Comparison of ENCODE assay signal across 2 cellular contexts in the genomic region with DNA sequence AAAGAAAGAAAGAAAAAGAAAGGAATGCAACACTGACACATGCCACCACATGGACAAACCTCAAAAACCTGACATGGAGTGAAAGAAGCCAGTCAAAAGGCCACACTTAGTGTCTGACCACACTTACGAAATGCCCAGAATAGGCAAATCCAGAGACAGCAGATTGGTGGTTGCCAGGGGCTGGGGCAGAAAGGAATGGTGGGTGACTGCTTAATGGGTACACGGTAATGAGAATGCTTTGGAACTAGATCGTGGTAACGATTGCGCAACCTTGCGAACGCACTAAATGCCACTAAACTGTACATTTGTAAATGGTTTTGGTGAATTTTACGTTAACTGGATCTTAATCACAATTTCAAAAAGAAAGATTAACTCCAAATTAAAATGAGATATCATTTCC.
TF ChIP-seq lines count a peak whose summit lies in the region.

No MANE protein-coding gene starts in this region.

TF ChIP-seq in GM23338, 12 proteins besides CTCF, POLR2A, EP300 and RAD21 (continues in another document):
- TF ChIP-seq ZNF331 (CRISPR knock-in tag; IDR thresholded peaks at IDR 0.05; ENCODE audit: low read depth) (no peak), NANOG (IDR thresholded peaks at IDR 0.05; ENCODE audit: borderline replicate concordance) (no peak), POLR2AphosphoS5 (IDR thresholded peaks at IDR 0.05; ENCODE audit: low read depth) (no peak), CREB1 (CRISPR knock-in tag; IDR thresholded peaks at IDR 0.05; ENCODE audit: low read depth) (no peak), ZNF114 (CRISPR knock-in tag; IDR thresholded peaks at IDR 0.05) (no peak), EZH2 (IDR thresholded peaks at IDR 0.05; ENCODE audit: low read depth, unreplicated experiment) (no peak), EZH2phosphoT487 (IDR thresholded peaks at IDR 0.05; ENCODE audit: unreplicated experiment) (no peak)
- TF ChIP-seq, protein P1, sequence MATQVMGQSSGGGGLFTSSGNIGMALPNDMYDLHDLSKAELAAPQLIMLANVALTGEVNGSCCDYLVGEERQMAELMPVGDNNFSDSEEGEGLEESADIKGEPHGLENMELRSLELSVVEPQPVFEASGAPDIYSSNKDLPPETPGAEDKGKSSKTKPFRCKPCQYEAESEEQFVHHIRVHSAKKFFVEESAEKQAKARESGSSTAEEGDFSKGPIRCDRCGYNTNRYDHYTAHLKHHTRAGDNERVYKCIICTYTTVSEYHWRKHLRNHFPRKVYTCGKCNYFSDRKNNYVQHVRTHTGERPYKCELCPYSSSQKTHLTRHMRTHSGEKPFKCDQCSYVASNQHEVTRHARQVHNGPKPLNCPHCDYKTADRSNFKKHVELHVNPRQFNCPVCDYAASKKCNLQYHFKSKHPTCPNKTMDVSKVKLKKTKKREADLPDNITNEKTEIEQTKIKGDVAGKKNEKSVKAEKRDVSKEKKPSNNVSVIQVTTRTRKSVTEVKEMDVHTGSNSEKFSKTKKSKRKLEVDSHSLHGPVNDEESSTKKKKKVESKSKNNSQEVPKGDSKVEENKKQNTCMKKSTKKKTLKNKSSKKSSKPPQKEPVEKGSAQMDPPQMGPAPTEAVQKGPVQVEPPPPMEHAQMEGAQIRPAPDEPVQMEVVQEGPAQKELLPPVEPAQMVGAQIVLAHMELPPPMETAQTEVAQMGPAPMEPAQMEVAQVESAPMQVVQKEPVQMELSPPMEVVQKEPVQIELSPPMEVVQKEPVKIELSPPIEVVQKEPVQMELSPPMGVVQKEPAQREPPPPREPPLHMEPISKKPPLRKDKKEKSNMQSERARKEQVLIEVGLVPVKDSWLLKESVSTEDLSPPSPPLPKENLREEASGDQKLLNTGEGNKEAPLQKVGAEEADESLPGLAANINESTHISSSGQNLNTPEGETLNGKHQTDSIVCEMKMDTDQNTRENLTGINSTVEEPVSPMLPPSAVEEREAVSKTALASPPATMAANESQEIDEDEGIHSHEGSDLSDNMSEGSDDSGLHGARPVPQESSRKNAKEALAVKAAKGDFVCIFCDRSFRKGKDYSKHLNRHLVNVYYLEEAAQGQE (IDR thresholded peaks at IDR 0.05; ENCODE audit: unreplicated experiment), result no peak
- TF ChIP-seq, protein P2, sequence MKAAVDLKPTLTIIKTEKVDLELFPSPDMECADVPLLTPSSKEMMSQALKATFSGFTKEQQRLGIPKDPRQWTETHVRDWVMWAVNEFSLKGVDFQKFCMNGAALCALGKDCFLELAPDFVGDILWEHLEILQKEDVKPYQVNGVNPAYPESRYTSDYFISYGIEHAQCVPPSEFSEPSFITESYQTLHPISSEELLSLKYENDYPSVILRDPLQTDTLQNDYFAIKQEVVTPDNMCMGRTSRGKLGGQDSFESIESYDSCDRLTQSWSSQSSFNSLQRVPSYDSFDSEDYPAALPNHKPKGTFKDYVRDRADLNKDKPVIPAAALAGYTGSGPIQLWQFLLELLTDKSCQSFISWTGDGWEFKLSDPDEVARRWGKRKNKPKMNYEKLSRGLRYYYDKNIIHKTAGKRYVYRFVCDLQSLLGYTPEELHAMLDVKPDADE (IDR thresholded peaks at IDR 0.05), result no peak
- TF ChIP-seq, protein P3, sequence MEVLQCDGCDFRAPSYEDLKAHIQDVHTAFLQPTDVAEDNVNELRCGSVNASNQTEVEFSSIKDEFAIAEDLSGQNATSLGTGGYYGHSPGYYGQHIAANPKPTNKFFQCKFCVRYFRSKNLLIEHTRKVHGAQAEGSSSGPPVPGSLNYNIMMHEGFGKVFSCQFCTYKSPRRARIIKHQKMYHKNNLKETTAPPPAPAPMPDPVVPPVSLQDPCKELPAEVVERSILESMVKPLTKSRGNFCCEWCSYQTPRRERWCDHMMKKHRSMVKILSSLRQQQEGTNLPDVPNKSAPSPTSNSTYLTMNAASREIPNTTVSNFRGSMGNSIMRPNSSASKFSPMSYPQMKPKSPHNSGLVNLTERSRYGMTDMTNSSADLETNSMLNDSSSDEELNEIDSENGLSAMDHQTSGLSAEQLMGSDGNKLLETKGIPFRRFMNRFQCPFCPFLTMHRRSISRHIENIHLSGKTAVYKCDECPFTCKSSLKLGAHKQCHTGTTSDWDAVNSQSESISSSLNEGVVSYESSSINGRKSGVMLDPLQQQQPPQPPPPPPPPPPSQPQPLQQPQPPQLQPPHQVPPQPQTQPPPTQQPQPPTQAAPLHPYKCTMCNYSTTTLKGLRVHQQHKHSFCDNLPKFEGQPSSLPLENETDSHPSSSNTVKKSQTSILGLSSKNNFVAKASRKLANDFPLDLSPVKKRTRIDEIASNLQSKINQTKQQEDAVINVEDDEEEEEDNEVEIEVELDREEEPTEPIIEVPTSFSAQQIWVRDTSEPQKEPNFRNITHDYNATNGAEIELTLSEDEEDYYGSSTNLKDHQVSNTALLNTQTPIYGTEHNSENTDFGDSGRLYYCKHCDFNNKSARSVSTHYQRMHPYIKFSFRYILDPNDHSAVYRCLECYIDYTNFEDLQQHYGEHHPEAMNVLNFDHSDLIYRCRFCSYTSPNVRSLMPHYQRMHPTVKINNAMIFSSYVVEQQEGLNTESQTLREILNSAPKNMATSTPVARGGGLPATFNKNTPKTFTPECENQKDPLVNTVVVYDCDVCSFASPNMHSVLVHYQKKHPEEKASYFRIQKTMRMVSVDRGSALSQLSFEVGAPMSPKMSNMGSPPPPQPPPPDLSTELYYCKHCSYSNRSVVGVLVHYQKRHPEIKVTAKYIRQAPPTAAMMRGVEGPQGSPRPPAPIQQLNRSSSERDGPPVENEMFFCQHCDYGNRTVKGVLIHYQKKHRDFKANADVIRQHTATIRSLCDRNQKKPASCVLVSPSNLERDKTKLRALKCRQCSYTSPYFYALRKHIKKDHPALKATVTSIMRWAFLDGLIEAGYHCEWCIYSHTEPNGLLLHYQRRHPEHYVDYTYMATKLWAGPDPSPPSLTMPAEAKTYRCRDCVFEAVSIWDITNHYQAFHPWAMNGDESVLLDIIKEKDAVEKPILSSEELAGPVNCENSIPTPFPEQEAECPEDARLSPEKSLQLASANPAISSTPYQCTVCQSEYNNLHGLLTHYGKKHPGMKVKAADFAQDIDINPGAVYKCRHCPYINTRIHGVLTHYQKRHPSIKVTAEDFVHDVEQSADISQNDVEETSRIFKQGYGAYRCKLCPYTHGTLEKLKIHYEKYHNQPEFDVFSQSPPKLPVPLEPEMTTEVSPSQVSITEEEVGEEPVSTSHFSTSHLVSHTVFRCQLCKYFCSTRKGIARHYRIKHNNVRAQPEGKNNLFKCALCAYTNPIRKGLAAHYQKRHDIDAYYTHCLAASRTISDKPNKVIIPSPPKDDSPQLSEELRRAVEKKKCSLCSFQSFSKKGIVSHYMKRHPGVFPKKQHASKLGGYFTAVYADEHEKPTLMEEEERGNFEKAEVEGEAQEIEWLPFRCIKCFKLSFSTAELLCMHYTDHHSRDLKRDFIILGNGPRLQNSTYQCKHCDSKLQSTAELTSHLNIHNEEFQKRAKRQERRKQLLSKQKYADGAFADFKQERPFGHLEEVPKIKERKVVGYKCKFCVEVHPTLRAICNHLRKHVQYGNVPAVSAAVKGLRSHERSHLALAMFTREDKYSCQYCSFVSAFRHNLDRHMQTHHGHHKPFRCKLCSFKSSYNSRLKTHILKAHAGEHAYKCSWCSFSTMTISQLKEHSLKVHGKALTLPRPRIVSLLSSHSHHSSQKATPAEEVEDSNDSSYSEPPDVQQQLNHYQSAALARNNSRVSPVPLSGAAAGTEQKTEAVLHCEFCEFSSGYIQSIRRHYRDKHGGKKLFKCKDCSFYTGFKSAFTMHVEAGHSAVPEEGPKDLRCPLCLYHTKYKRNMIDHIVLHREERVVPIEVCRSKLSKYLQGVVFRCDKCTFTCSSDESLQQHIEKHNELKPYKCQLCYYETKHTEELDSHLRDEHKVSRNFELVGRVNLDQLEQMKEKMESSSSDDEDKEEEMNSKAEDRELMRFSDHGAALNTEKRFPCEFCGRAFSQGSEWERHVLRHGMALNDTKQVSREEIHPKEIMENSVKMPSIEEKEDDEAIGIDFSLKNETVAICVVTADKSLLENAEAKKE (CRISPR knock-in tag; IDR thresholded peaks at IDR 0.05), result no peak

TF ChIP-seq in K562, 482 proteins besides CTCF, POLR2A, EP300 and RAD21:
- TF ChIP-seq, protein P4, sequence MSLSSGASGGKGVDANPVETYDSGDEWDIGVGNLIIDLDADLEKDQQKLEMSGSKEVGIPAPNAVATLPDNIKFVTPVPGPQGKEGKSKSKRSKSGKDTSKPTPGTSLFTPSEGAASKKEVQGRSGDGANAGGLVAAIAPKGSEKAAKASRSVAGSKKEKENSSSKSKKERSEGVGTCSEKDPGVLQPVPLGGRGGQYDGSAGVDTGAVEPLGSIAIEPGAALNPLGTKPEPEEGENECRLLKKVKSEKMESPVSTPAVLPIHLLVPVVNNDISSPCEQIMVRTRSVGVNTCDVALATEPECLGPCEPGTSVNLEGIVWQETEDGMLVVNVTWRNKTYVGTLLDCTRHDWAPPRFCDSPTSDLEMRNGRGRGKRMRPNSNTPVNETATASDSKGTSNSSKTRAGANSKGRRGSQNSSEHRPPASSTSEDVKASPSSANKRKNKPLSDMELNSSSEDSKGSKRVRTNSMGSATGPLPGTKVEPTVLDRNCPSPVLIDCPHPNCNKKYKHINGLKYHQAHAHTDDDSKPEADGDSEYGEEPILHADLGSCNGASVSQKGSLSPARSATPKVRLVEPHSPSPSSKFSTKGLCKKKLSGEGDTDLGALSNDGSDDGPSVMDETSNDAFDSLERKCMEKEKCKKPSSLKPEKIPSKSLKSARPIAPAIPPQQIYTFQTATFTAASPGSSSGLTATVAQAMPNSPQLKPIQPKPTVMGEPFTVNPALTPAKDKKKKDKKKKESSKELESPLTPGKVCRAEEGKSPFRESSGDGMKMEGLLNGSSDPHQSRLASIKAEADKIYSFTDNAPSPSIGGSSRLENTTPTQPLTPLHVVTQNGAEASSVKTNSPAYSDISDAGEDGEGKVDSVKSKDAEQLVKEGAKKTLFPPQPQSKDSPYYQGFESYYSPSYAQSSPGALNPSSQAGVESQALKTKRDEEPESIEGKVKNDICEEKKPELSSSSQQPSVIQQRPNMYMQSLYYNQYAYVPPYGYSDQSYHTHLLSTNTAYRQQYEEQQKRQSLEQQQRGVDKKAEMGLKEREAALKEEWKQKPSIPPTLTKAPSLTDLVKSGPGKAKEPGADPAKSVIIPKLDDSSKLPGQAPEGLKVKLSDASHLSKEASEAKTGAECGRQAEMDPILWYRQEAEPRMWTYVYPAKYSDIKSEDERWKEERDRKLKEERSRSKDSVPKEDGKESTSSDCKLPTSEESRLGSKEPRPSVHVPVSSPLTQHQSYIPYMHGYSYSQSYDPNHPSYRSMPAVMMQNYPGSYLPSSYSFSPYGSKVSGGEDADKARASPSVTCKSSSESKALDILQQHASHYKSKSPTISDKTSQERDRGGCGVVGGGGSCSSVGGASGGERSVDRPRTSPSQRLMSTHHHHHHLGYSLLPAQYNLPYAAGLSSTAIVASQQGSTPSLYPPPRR (CRISPR knock-in tag; IDR thresholded peaks at IDR 0.05; ENCODE audit: borderline replicate concordance), result no peak
- TF ChIP-seq ZNF133 (CRISPR knock-in tag; IDR thresholded peaks at IDR 0.05), result no peak
- TF ChIP-seq CEBPB (tag; IDR thresholded peaks at IDR 0.05), result peak; percentile 98
- TF ChIP-seq CEBPG (CRISPR knock-in tag; IDR thresholded peaks at IDR 0.05), result peak; percentile 82
- TF ChIP-seq CEBPG (tag; conservative IDR thresholded peaks at IDR 0.05 in 1 of 2, IDR thresholded peaks at IDR 0.05 in 1 of 2), result peak; percentile 77 to 97
- TF ChIP-seq DPF2 (IDR thresholded peaks at IDR 0.05), result no peak
- no peak for TF ChIP-seq TBL1XR1 (IDR thresholded peaks at IDR 0.05; ENCODE audit: low read length in 2 of 2)
- TF ChIP-seq, protein P5, sequence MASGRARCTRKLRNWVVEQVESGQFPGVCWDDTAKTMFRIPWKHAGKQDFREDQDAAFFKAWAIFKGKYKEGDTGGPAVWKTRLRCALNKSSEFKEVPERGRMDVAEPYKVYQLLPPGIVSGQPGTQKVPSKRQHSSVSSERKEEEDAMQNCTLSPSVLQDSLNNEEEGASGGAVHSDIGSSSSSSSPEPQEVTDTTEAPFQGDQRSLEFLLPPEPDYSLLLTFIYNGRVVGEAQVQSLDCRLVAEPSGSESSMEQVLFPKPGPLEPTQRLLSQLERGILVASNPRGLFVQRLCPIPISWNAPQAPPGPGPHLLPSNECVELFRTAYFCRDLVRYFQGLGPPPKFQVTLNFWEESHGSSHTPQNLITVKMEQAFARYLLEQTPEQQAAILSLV (tag; IDR thresholded peaks at IDR 0.05), result peak; percentile 84
- TF ChIP-seq NFIC (IDR thresholded peaks at IDR 0.05), result no peak
- TF ChIP-seq MAZ (CRISPR knock-in tag; conservative IDR thresholded peaks at IDR 0.05 in 1 of 2, IDR thresholded peaks at IDR 0.05 in 1 of 2), result no peak
TF ChIP-seq in K562: peak in this region for 3.
